8 cellular contexts compared by ENCODE assay signal in genomic region chr17:40139566-40140058, GRCh38. TPM values are rescaled to one million over a fixed set of nuclear protein-coding genes. Genes with fewer than 3 reads are reported as not detected.
DNase-seq lines count a peak whose midpoint lies in the region; TF ChIP-seq lines count a peak whose summit lies in the region.

No MANE protein-coding gene starts in this region.

- H3K36me3 Mint-ChIP-seq in osteocyte (ENCODE audit: unreplicated experiment): peaks cover 27% of the 10 kb centered on the region

- peak overlapping the region; percentile 80 for H3K4me3 ChIP-seq in GM12865 (ENCODE audit: low read depth, low read length)
- peak overlapping the region; percentile 37 for H3K4me3 ChIP-seq in HEK293 (ENCODE audit: low read depth, low read length)
- H3K4me3 ChIP-seq in SJCRH30: peak overlapping the region; percentile 98
- H3K4me3 ChIP-seq in esophagus muscularis mucosa: peak overlapping the region; percentile 74 to 94 (median 88)

- H3K4me1 ChIP-seq in HEK293 (ENCODE audit: control insufficient read depth, insufficient read depth, low read length) (peaks cover 8% of the 10 kb centered on the region), SJCRH30 (peaks cover 6% of the 10 kb centered on the region), esophagus muscularis mucosa (peaks cover 23 to 47% (median 43%) of the 10 kb centered on the region in 4 donors)

- TF ChIP-seq EP300 in esophagus muscularis mucosa (IDR thresholded peaks at IDR 0.05): no peak

- H3K36me3 ChIP-seq in HEK293 (ENCODE audit: control insufficient read depth in 2 of 2, insufficient read depth in 1 of 2, low read length in 2 of 2): peaks cover 58 to 70% of the 10 kb centered on the region in 2 experiments
- peaks cover 46% of the 10 kb centered on the region for H3K36me3 ChIP-seq in SJCRH30
- H3K36me3 ChIP-seq in esophagus muscularis mucosa: peaks cover 21 to 61% (median 50%) of the 10 kb centered on the region in 4 donors

- peaks cover 25% of the 10 kb centered on the region for H3K4me1 Mint-ChIP-seq in osteocyte (ENCODE audit: unreplicated experiment)

- CTCF ChIA-PET in HEK293 (lab: Yijun Ruan, JAX): interaction anchor here (0.6 to 2.4 kb wide), 11 partner anchors 15 to 304 kb away, joined by 3 to 19 read pairs (median 4); no protein-coding TSS in a partner anchor

- TF ChIP-seq POLR2A in esophagus muscularis mucosa (IDR thresholded peaks at IDR 0.05; ENCODE audit: low read depth): no peak

- H3K9me3 ChIP-seq in HEK293 (ENCODE audit: control insufficient read depth, insufficient read depth, low read depth, low read length): no peaks in the 10 kb centered on the region
- H3K9me3 ChIP-seq in SJCRH30 (replicated peaks): no peaks in the 10 kb centered on the region
- H3K9me3 ChIP-seq in esophagus muscularis mucosa: no peaks in the 10 kb centered on the region

- H3K4me3 Mint-ChIP-seq in osteocyte (ENCODE audit: unreplicated experiment): peak overlapping the region; percentile 89

- 15% methylated on average over 13 of the region's 14 CpGs for WGBS in esophagus muscularis mucosa

- no peaks in the 10 kb centered on the region for H3K9me3 Mint-ChIP-seq in osteocyte (ENCODE audit: unreplicated experiment)

- H3K27ac Mint-ChIP-seq in osteocyte (ENCODE audit: unreplicated experiment): peak overlapping the region; percentile 94

- H3K27ac ChIP-seq in HEK293 (ENCODE audit: extremely low read depth, low read depth, low read length): peak overlapping the region; percentile 85
- peak overlapping the region; percentile 93; the same call in 1 of the 2 replicates for H3K27ac ChIP-seq in SJCRH30
- peak overlapping the region; percentile 97 to 99 (median 98) for H3K27ac ChIP-seq in esophagus muscularis mucosa (replicated peaks in 1 of 4)

- no peaks in the 10 kb centered on the region for H3K27me3 ChIP-seq in SJCRH30
- no peaks in the 10 kb centered on the region for H3K27me3 ChIP-seq in esophagus muscularis mucosa

- no peak for TF ChIP-seq CTCF in GM12865 (IDR thresholded peaks at IDR 0.05; ENCODE audit: insufficient read depth, low read depth, low read length, missing control alignments)
- TF ChIP-seq CTCF in HEK293 (tag by site-specific recombination; IDR thresholded peaks at IDR 0.05): no peak
- TF ChIP-seq CTCF in esophagus muscularis mucosa (IDR thresholded peaks at IDR 0.05): no peak
- no peak for TF ChIP-seq CTCF in osteocyte (IDR thresholded peaks at IDR 0.05)

- intact Hi-C loops in esophagus muscularis mucosa (cut with DNase I): loop anchor here (2.0 kb wide), 1 partner anchor 27 kb away; no protein-coding TSS in a partner anchor

- H3K27me3 Mint-ChIP-seq in osteocyte (ENCODE audit: unreplicated experiment): no peaks in the 10 kb centered on the region

- POLR2A ChIA-PET in HEK293 (lab: Yijun Ruan, JAX): interaction anchor here (0.5 to 5.2 kb wide), 27 partner anchors 8 to 502 kb away, joined by 3 to 109 read pairs (median 4); partner anchors contain the start of genes MED24, MSL1, NR1D1 and STARD3

- DNase-seq in GM12865 (ENCODE audit: low read depth): no peak
- peak in 1 of 2 experiments; percentile 10 for DNase-seq in SJCRH30
- DNase-seq in esophagus muscularis mucosa (ENCODE audit: extremely low spot score): no peak
- DNase-seq in osteocyte (ENCODE audit: extremely low spot score, unreplicated experiment): no peak
- DNase-seq in NCI-H1436 (lab: John Stamatoyannopoulos, UW): no peak
- DNase-seq in EL: no peak
- no peak for DNase-seq in CD1c-positive myeloid dendritic cell (ENCODE audit: extremely low spot score)

TF ChIP-seq in HEK293, 187 proteins besides CTCF, POLR2A, EP300 and RAD21:
- TF ChIP-seq ZNF549 (tag by site-specific recombination; IDR thresholded peaks at IDR 0.05) (no peak), ZNF660 (tag by site-specific recombination; IDR thresholded peaks at IDR 0.05) (peak; percentile 29), ZNF600 (tag by site-specific recombination; IDR thresholded peaks at IDR 0.05) (peak; percentile 73), ZNF121 (tag by site-specific recombination; IDR thresholded peaks at IDR 0.05) (peak; percentile 100), PRDM10 (tag by site-specific recombination; IDR thresholded peaks at IDR 0.05) (no peak), ZNF335 (tag by site-specific recombination; conservative IDR thresholded peaks at IDR 0.05) (peak; percentile 52), PRDM1 (tag by site-specific recombination; IDR thresholded peaks at IDR 0.05) (peak; percentile 59; the same call in 1 of the 2 replicates)

RNA-seq across cellular contexts. Expression of gene CASC3, which starts 0.7 kb away (rescaled TPM):
- total RNA-seq in SJCRH30 (2014; rRNA removed; shearing (Covaris generic)): 53.8 and 58.5 TPM in 2 replicates
- total RNA-seq in esophagus muscularis mucosa (100 to 1,000 TPM in 2 of 4 donors, 10 to 100 TPM in 2; 77.2 to 103 (median 95.5) TPM), osteocyte (87.5 and 90.9 TPM in 2 replicates)

RNA-seq across cellular contexts. Expression of gene MSL1, which starts 17.8 kb away (rescaled TPM):
- 72.9 and 76.1 TPM in 2 replicates for total RNA-seq in SJCRH30 (2014; rRNA removed; shearing (Covaris generic))
- total RNA-seq in esophagus muscularis mucosa (10 to 100 TPM; 64.1 to 86.8 (median 72.2) TPM), osteocyte (85.9 and 86.8 TPM in 2 replicates)

RNA-seq across cellular contexts. Expression of gene RAPGEFL1, which starts 37.7 kb away (rescaled TPM):
- 1.6 and 2.7 TPM in 2 replicates for total RNA-seq in SJCRH30 (2014; rRNA removed; shearing (Covaris generic))
- total RNA-seq in esophagus muscularis mucosa: 1 to 10 TPM; 1.5 to 5.4 (median 2.9) TPM
- 5.7 and 6.8 TPM in 2 replicates for total RNA-seq in osteocyte

RNA-seq across cellular contexts. Expression of gene NR1D1, which starts 39.2 kb away (rescaled TPM):
- 1.0 and 1.4 TPM in 2 replicates for total RNA-seq in SJCRH30 (2014; rRNA removed; shearing (Covaris generic))
- 10 to 100 TPM in 3 of 4 donors, 1 to 10 TPM in 1; 6.1 to 24.2 (median 14.5) TPM for total RNA-seq in esophagus muscularis mucosa
- 6.1 and 6.9 TPM in 2 replicates for total RNA-seq in osteocyte

Comparison
In these comparisons a context has a peak if more than half of its experiments do, and no peak if none do; other contexts are left out.
1. H3K4me3 ChIP-seq: peak in every context shown above with its lines; median percentile 98 in SJCRH30; 88 in esophagus muscularis mucosa; 80 in GM12865; 37 in HEK293.